In the genomic region with DNA sequence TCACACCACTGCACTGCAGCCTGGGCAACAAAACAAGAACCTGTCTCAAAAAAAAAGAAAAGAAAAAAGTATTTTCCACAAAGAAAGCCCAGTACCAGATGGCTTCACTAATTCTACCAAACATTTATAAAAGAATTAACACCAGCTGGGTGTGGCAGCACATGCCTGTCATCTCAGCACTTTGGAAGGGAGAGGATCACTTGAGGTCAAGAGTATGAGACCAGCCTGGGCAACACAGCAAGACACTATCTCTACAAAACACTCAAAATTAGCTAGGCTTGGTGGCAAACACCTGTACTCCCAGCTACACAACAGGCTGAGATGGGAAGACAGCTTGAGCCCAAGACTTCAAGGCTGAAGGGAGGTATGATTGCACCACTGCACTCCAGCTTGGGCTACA, we compare ENCODE assay signal across 27 cellular contexts. TPM values are rescaled to one million over a fixed set of nuclear protein-coding genes. Genes with fewer than 3 reads are reported as not detected.
DNase-seq lines count a peak whose midpoint lies in the region; ATAC-seq and TF ChIP-seq lines count a peak whose summit lies in the region.
"Had no signal": no experiment of that assay in that cellular context is flagged by ENCODE, and none has a peak within 500 bp of the region (broad histone marks: within the 10 kb centered on the region; RNA-seq: fewer than 3 reads in every experiment).

No MANE protein-coding gene starts in this region.

- H3K27ac Mint-ChIP-seq in activated T-cell treated with anti-CD3 and anti-CD28 coated beads, Interleukin-2, amount 50 U/mL, for 24 hours, result peak overlapping the region; percentile 48
- peak overlapping the region in 6 of 8 donors; percentile 3 to 62 (median 27) for H3K27ac Mint-ChIP-seq in CD8-positive, alpha-beta memory T cell
- H3K27ac Mint-ChIP-seq in central memory CD8-positive, alpha-beta T cell (ENCODE audit: low read depth), result peak overlapping the region; percentile 39

- TF ChIP-seq CTCF in psoas muscle (IDR thresholded peaks at IDR 0.05), result no peak
- TF ChIP-seq CTCF in GM13977 (IDR thresholded peaks at IDR 0.05; ENCODE audit: extremely low read depth, insufficient read depth, missing control alignments), result no peak

- H3K4me3 Mint-ChIP-seq in activated T-cell treated with anti-CD3 and anti-CD28 coated beads, Interleukin-2, amount 50 U/mL, for 24 hours, result no peak overlapping the region
- H3K4me3 Mint-ChIP-seq in activated T-cell treated with anti-CD3 and anti-CD28 coated beads, Interleukin-2, amount 50 U/mL, for 4 hours, result no peak overlapping the region
- H3K4me3 Mint-ChIP-seq in CD8-positive, alpha-beta memory T cell, result no peak overlapping the region
- no peak overlapping the region for H3K4me3 Mint-ChIP-seq in central memory CD8-positive, alpha-beta T cell
- H3K4me3 Mint-ChIP-seq: activated CD8-positive, alpha-beta memory T cell treated with anti-CD3 and anti-CD28 coated beads, Interleukin-2, amount 10 ng/mL, durations not matched to agents 7 days and 5 days; activated naive CD4-positive, alpha-beta T cell treated with anti-CD3 and anti-CD28 coated beads, Interleukin-2, amount 10 ng/mL, durations not matched to agents 7 days and 5 days had no signal

- no peaks in the 10 kb centered on the region for H3K36me3 ChIP-seq in CD8-positive, alpha-beta memory T cell (ENCODE audit: insufficient read depth, low read length)
- H3K36me3 ChIP-seq in psoas muscle (ENCODE audit: insufficient read depth in 1 of 2, low read depth in 1 of 2) (no peaks in the 10 kb centered on the region), H7 (replicated peaks; ENCODE audit: control insufficient read depth, insufficient read depth, low read length) (no peaks in the 10 kb centered on the region; the same call in 1 of the 2 replicates)
- H3K36me3 ChIP-seq: colonic mucosa, HAP-1, prostate gland, uterus had no signal

- H3K9me3 Mint-ChIP-seq in activated T-cell treated with anti-CD3 and anti-CD28 coated beads, Interleukin-2, amount 50 U/mL, for 24 hours, result no peaks in the 10 kb centered on the region
- H3K9me3 Mint-ChIP-seq in activated T-cell treated with anti-CD3 and anti-CD28 coated beads, Interleukin-2, amount 50 U/mL, for 4 hours, result no peaks in the 10 kb centered on the region
- H3K9me3 Mint-ChIP-seq in CD8-positive, alpha-beta memory T cell, result no peaks in the 10 kb centered on the region
- H3K9me3 Mint-ChIP-seq in central memory CD8-positive, alpha-beta T cell, result no peaks in the 10 kb centered on the region

- H3K27ac ChIP-seq in CD8-positive, alpha-beta memory T cell (ENCODE audit: low read depth, low read length), result no peak overlapping the region
- peak overlapping the region; percentile 9 for H3K27ac ChIP-seq in psoas muscle
- H3K27ac ChIP-seq: colonic mucosa, foreskin keratinocyte, prostate gland, uterus had no signal

- peaks cover 69% of the 10 kb centered on the region for H3K4me1 Mint-ChIP-seq in activated T-cell treated with anti-CD3 and anti-CD28 coated beads, Interleukin-2, amount 50 U/mL, for 24 hours (ENCODE audit: low read depth)
- H3K4me1 Mint-ChIP-seq in activated T-cell treated with anti-CD3 and anti-CD28 coated beads, Interleukin-2, amount 50 U/mL, for 4 hours (ENCODE audit: low read depth), result peaks cover 62% of the 10 kb centered on the region
- peaks cover 59 to 90% (median 75%) of the 10 kb centered on the region in 3 donors for H3K4me1 Mint-ChIP-seq in CD8-positive, alpha-beta memory T cell
- H3K4me1 Mint-ChIP-seq in central memory CD8-positive, alpha-beta T cell, result peaks cover 59% of the 10 kb centered on the region

- CTCF ChIA-PET in CD8-positive, alpha-beta memory T cell (lab: Charles Lee), result interaction anchor here (1.0 to 1.2 kb wide), 2 partner anchors 11 to 22 kb away, joined by 3 to 5 read pairs; no protein-coding TSS in a partner anchor

- no peaks in the 10 kb centered on the region for H3K27me3 ChIP-seq in CD8-positive, alpha-beta memory T cell (ENCODE audit: insufficient read depth, low read length, poor library complexity, severe bottlenecking)
- H3K27me3 ChIP-seq in psoas muscle (ENCODE audit: insufficient read depth in 3 of 3, low read length in 2 of 3), result no peaks in the 10 kb centered on the region
- H3K27me3 ChIP-seq in H7 (ENCODE audit: control insufficient read depth, insufficient read depth, low read length), result no peaks in the 10 kb centered on the region
- H3K27me3 ChIP-seq: colonic mucosa, foreskin keratinocyte, uterus had no signal

- no peaks in the 10 kb centered on the region for H3K27me3 Mint-ChIP-seq in activated T-cell treated with anti-CD3 and anti-CD28 coated beads, Interleukin-2, amount 50 U/mL, for 24 hours
- H3K27me3 Mint-ChIP-seq in activated T-cell treated with anti-CD3 and anti-CD28 coated beads, Interleukin-2, amount 50 U/mL, for 4 hours (ENCODE audit: low read depth), result no peaks in the 10 kb centered on the region
- H3K27me3 Mint-ChIP-seq in CD8-positive, alpha-beta memory T cell, result no peaks in the 10 kb centered on the region
- no peaks in the 10 kb centered on the region for H3K27me3 Mint-ChIP-seq in central memory CD8-positive, alpha-beta T cell
- H3K27me3 Mint-ChIP-seq: activated CD8-positive, alpha-beta memory T cell treated with anti-CD3 and anti-CD28 coated beads, Interleukin-2, amount 10 ng/mL, durations not matched to agents 7 days and 5 days; activated naive CD4-positive, alpha-beta T cell treated with anti-CD3 and anti-CD28 coated beads, Interleukin-2, amount 10 ng/mL, durations not matched to agents 7 days and 5 days had no signal

- POLR2A ChIA-PET in CD8-positive, alpha-beta memory T cell (lab: Charles Lee), result no interaction called here

- in situ Hi-C loops in GM13977 (cut with MboI; ENCODE audit: low pct_unique_long_range_greater_than_20kb, low sequenced_read_pairs, unreplicated experiment), result no loop called here

- no peak for ATAC-seq in activated T-cell treated with anti-CD3 and anti-CD28 coated beads, Interleukin-2, amount 50 U/mL, for 4 hours
- ATAC-seq in central memory CD8-positive, alpha-beta T cell (replicated peaks; ENCODE audit: extremely low read depth, poor library complexity, severe bottlenecking), result no peak
- peak in 1 of 4 donors; percentile 22 for ATAC-seq in psoas muscle
- no peak for ATAC-seq in GM18873 (IDR thresholded peaks at IDR 0.05; ENCODE audit: low FRiP score, unreplicated experiment)
- ATAC-seq: activated CD8-positive, alpha-beta memory T cell treated with anti-CD3 and anti-CD28 coated beads, Interleukin-2, amount 10 ng/mL, durations not matched to agents 7 days and 5 days; foreskin keratinocyte had no signal

- intact Hi-C loops in psoas muscle (cut with DNase I), result no loop called here

- DNase-seq in activated T-cell treated with anti-CD3 and anti-CD28 coated beads, Interleukin-2, amount 50 U/mL, for 24 hours, result no peak
- no peak for DNase-seq in activated T-cell treated with anti-CD3 and anti-CD28 coated beads, Interleukin-2, amount 50 U/mL, for 4 hours
- no peak for DNase-seq in CD8-positive, alpha-beta memory T cell
- no peak for DNase-seq in central memory CD8-positive, alpha-beta T cell (ENCODE audit: low spot score in 2 of 2)
- DNase-seq in psoas muscle (no peak), H7 (no peak), GM13977 (ENCODE audit: low spot score) (no peak)
- DNase-seq: activated CD4-positive, alpha-beta T cell treated with anti-CD3 and anti-CD28 coated beads for 48 hours; activated CD8-positive, alpha-beta memory T cell treated with anti-CD3 and anti-CD28 coated beads, Interleukin-2, amount 10 ng/mL, durations not matched to agents 7 days and 5 days; activated naive CD4-positive, alpha-beta T cell treated with anti-CD3 and anti-CD28 coated beads, Interleukin-2, amount 10 ng/mL, durations not matched to agents 7 days and 5 days; anterior cingulate cortex; colonic mucosa; effector memory CD4-positive, alpha-beta T cell; foreskin keratinocyte; KBM-7; left cardiac atrium; MM.1S; NCI-H446 treated with DMSO at 0.1 percent for 48 hours; nucleus accumbens; OCI-M1; SHP77; stimulated activated CD4-positive, alpha-beta T cell treated with anti-CD3 and anti-CD28 coated beads, Interleukin-15, amount 100 ng/mL, for 24 hours; stimulated activated naive CD4-positive, alpha-beta T cell treated with Interleukin-2 at 50 U/mL for 16 hours; uterus had no signal

- H3K4me3 ChIP-seq in CD8-positive, alpha-beta memory T cell (ENCODE audit: low read length), result no peak overlapping the region
- H3K4me3 ChIP-seq in psoas muscle (no peak overlapping the region), H7 (ENCODE audit: insufficient read depth, low read depth, low read length) (no peak overlapping the region)
- H3K4me3 ChIP-seq: colonic mucosa, HAP-1, prostate gland, uterus had no signal

- H3K4me1 ChIP-seq in CD8-positive, alpha-beta memory T cell (ENCODE audit: insufficient read depth, low read length), result peaks cover 18% of the 10 kb centered on the region
- H3K4me1 ChIP-seq in psoas muscle, result peaks cover 15% of the 10 kb centered on the region
- H3K4me1 ChIP-seq: colonic mucosa, foreskin keratinocyte, HAP-1, prostate gland, uterus had no signal

- H3K36me3 Mint-ChIP-seq in activated T-cell treated with anti-CD3 and anti-CD28 coated beads, Interleukin-2, amount 50 U/mL, for 24 hours (ENCODE audit: low read depth), result peaks cover 32% of the 10 kb centered on the region
- H3K36me3 Mint-ChIP-seq in activated T-cell treated with anti-CD3 and anti-CD28 coated beads, Interleukin-2, amount 50 U/mL, for 4 hours (ENCODE audit: insufficient read depth), result peaks cover 15% of the 10 kb centered on the region
- H3K36me3 Mint-ChIP-seq in CD8-positive, alpha-beta memory T cell, result peaks cover 0 to 29% (median 9%) of the 10 kb centered on the region in 3 donors
- peaks cover 7% of the 10 kb centered on the region for H3K36me3 Mint-ChIP-seq in central memory CD8-positive, alpha-beta T cell (ENCODE audit: insufficient read depth)

- H3K9me3 ChIP-seq in CD8-positive, alpha-beta memory T cell (ENCODE audit: low read length), result no peaks in the 10 kb centered on the region
- H3K9me3 ChIP-seq in psoas muscle, result no peaks in the 10 kb centered on the region
- H3K9me3 ChIP-seq: colonic mucosa, HAP-1, prostate gland, uterus had no signal

RNA-seq across cellular contexts. Expression of a gene that starts 20.1 kb away (rescaled TPM):
- total RNA-seq in activated T-cell treated with anti-CD3 and anti-CD28 coated beads, Interleukin-2, amount 50 U/mL, for 4 hours, result 10 to 100 TPM; 37.2 to 46.4 (median 43.3) TPM
- 10 to 100 TPM; 54.2 to 57.0 TPM for total RNA-seq in CD8-positive, alpha-beta memory T cell
- 51.2 TPM for polyA plus RNA-seq in CD8-positive, alpha-beta memory T cell
- total RNA-seq in psoas muscle, result 10 to 100 TPM; 30.0 to 34.8 (median 32.4) TPM
- 10 to 100 TPM in 1 of 3 donors, 1 to 10 TPM in 2; 2.7 to 18.5 (median 6.9) TPM for polyA plus RNA-seq in psoas muscle
- 12.3 and 36.3 TPM in 2 replicates for total RNA-seq in H7 (2014; rRNA removed; shearing (Covaris generic))

RNA-seq across cellular contexts. Expression of a gene that starts 20.5 kb away (rescaled TPM):
- total RNA-seq in activated T-cell treated with anti-CD3 and anti-CD28 coated beads, Interleukin-2, amount 50 U/mL, for 4 hours, result 1 to 10 TPM; 1.8 to 2.4 (median 2.2) TPM
- 1 to 10 TPM; 4.3 to 4.9 TPM for total RNA-seq in CD8-positive, alpha-beta memory T cell
- polyA plus RNA-seq in CD8-positive, alpha-beta memory T cell, result 22.1 TPM
- 10 to 100 TPM; 54.5 to 70.1 (median 61.3) TPM for total RNA-seq in psoas muscle
- 100 to 1,000 TPM in 1 of 3 donors, 10 to 100 TPM in 2; 93.4 to 160 (median 99.8) TPM for polyA plus RNA-seq in psoas muscle
- 13.1 and 19.0 TPM in 2 replicates for total RNA-seq in H7 (2014; rRNA removed; shearing (Covaris generic))
